8 cellular contexts compared by ENCODE assay signal in genomic region chr20:4161447-4162251, GRCh38. TPM values are rescaled to one million over a fixed set of nuclear protein-coding genes. Genes with fewer than 3 reads are reported as not detected.
DNase-seq lines count a peak whose midpoint lies in the region; ATAC-seq, FAIRE-seq and TF ChIP-seq lines count a peak whose summit lies in the region.

No MANE protein-coding gene starts in this region.

- H3K27me3 ChIP-seq in astrocyte (ENCODE audit: insufficient read depth, low read length) (no peaks in the 10 kb centered on the region), mucosa of stomach (ENCODE audit: control insufficient read depth, insufficient read depth, low read length) (no peaks in the 10 kb centered on the region)

- H3K4me3 ChIP-seq in astrocyte (ENCODE audit: insufficient read depth, low read depth, low read length) (no peak overlapping the region), mucosa of stomach (ENCODE audit: low read length) (no peak overlapping the region)

- peak overlapping the region; percentile 34 for H3K9ac ChIP-seq in astrocyte (ENCODE audit: low read length)
- peak overlapping the region; percentile 30 for H3K9ac ChIP-seq in mucosa of stomach (ENCODE audit: low read length)

- peak; percentile 92 for DNase-seq in DMS53 (lab: John Stamatoyannopoulos, UW)
- DNase-seq in HT-29 (ENCODE audit: low spot score): peak; percentile 78
- no peak for DNase-seq in astrocyte (ENCODE audit: low read depth)
- no peak for DNase-seq in NCI-H128 (lab: John Stamatoyannopoulos, UW; ENCODE audit: unreplicated experiment)

- H3K36me3 ChIP-seq in astrocyte (ENCODE audit: insufficient read depth, low read length) (no peaks in the 10 kb centered on the region), mucosa of stomach (ENCODE audit: control insufficient read depth, insufficient read depth, low read length) (no peaks in the 10 kb centered on the region)

- H3K27ac ChIP-seq in astrocyte (ENCODE audit: low read depth, low read length): no peak overlapping the region

- no peaks in the 10 kb centered on the region for H3K27me3 Mint-ChIP-seq in astrocyte (ENCODE audit: low read depth, unreplicated experiment)

- peaks cover 87% of the 10 kb centered on the region for H4K20me1 ChIP-seq in astrocyte (ENCODE audit: insufficient read depth, low read length)

- no peaks in the 10 kb centered on the region for H3K9me3 ChIP-seq in astrocyte (ENCODE audit: insufficient read depth, low read depth, low read length)
- H3K9me3 ChIP-seq in mucosa of stomach (ENCODE audit: control insufficient read depth, low read length): no peaks in the 10 kb centered on the region

- peak overlapping the region; percentile 75 for H3K27ac Mint-ChIP-seq in astrocyte (ENCODE audit: unreplicated experiment)

- H3K36me3 Mint-ChIP-seq in astrocyte (ENCODE audit: low read depth, unreplicated experiment): peaks cover 6% of the 10 kb centered on the region

- H2AFZ ChIP-seq in astrocyte (ENCODE audit: low read depth, low read length): no peak overlapping the region

- no peaks in the 10 kb centered on the region for H3K9me3 Mint-ChIP-seq in astrocyte (ENCODE audit: unreplicated experiment)

- H3K79me2 ChIP-seq in astrocyte (ENCODE audit: insufficient read depth, low read length): peaks cover 94% of the 10 kb centered on the region

- H3K4me3 Mint-ChIP-seq in astrocyte (ENCODE audit: unreplicated experiment): no peak overlapping the region

- ATAC-seq in GM18502 (IDR thresholded peaks at IDR 0.05; ENCODE audit: poor library complexity, unreplicated experiment): no peak
- no peak for ATAC-seq in HG02623 (IDR thresholded peaks at IDR 0.05; ENCODE audit: unreplicated experiment)
- no peak for ATAC-seq in HG02571 (IDR thresholded peaks at IDR 0.05; ENCODE audit: unreplicated experiment)

- peaks cover 45% of the 10 kb centered on the region for H3K4me1 Mint-ChIP-seq in astrocyte (ENCODE audit: low read depth, unreplicated experiment)

- TF ChIP-seq CTCF in astrocyte (IDR thresholded peaks at IDR 0.05; ENCODE audit: insufficient read depth, low read depth, low read length): no peak

- peak overlapping the region; percentile 62 for H3K4me2 ChIP-seq in astrocyte (ENCODE audit: low read length)

- no peak for FAIRE-seq in astrocyte (lab: Jason Lieb, UNC)

- H3K4me1 ChIP-seq in astrocyte (ENCODE audit: insufficient read depth, low read length) (peaks cover 22% of the 10 kb centered on the region), mucosa of stomach (ENCODE audit: control insufficient read depth, insufficient read depth, low read length) (peaks cover 22% of the 10 kb centered on the region)

RNA-seq across cellular contexts. Expression of gene SMOX, which starts 13.0 kb away (rescaled TPM):
- total RNA-seq in HT-29 (2014; rRNA removed; shearing (Covaris generic)): 28.1 and 31.0 TPM in 2 replicates
- 32.0 and 37.1 TPM in 2 replicates for total RNA-seq in astrocyte

Comparison
In these comparisons a context has a peak if more than half of its experiments do, and no peak if none do; other contexts are left out.
1. DNase-seq: peak in DMS53 (single experiment) and HT-29 (single experiment); none in astrocyte (single experiment) and NCI-H128 (single experiment).